ENCODE assay signal across 23 cellular contexts in genomic region chr5:177271113-177271512, GRCh38.
"Had no signal": no experiment of that assay in that cellular context is flagged by ENCODE, and none has a peak within 500 bp of the region (broad histone marks: within the 10 kb centered on the region; RNA-seq: fewer than 3 reads in every experiment).

No MANE protein-coding gene starts in this region.

- H3K4me3 ChIP-seq: body of pancreas, colonic mucosa, heart left ventricle, left ventricle myocardium inferior, ovary, psoas muscle, right atrium auricular region, tibial artery had no signal

- H3K9me3 Mint-ChIP-seq: activated naive CD4-positive, alpha-beta T cell treated with anti-CD3 and anti-CD28 coated beads for 36 hours; mesothelial cell of epicardium; natural killer cell; stimulated activated naive CD8-positive, alpha-beta T cell treated with anti-CD3 and anti-CD28 coated beads, Interleukin-15, Interleukin-2, amounts not matched to agents 100 ng/mL and 50 ng/mL, for 24 hours; T-helper 2 cell treated with Interferon-gamma antibody and Interleukin-4, amounts not matched to agents 5 μg/mL and 100 μg/mL, for 36 hours had no signal

- H3K9me3 ChIP-seq: body of pancreas, colonic mucosa, heart left ventricle, left ventricle myocardium inferior, ovary, psoas muscle, right atrium auricular region, tibial artery had no signal

- H3K27ac Mint-ChIP-seq: activated naive CD4-positive, alpha-beta T cell treated with anti-CD3 and anti-CD28 coated beads for 36 hours; stimulated activated naive CD8-positive, alpha-beta T cell treated with anti-CD3 and anti-CD28 coated beads, Interleukin-15, Interleukin-2, amounts not matched to agents 100 ng/mL and 50 ng/mL, for 24 hours; T-helper 2 cell treated with Interferon-gamma antibody and Interleukin-4, amounts not matched to agents 5 μg/mL and 100 μg/mL, for 36 hours had no signal

- DNase-seq: activated CD4-positive, alpha-beta T cell treated with anti-CD3 and anti-CD28 coated beads for 1 hour; activated CD4-positive, alpha-beta T cell treated with anti-CD3 and anti-CD28 coated beads, Interleukin-2, amount 50 U/mL, for 1 hour; activated naive CD4-positive, alpha-beta T cell treated with anti-CD3 and anti-CD28 coated beads for 36 hours; activated T-cell treated with anti-CD3 and anti-CD28 coated beads, Interleukin-2, amount 50 U/mL, for 1 hour; body of pancreas; central memory CD4-positive, alpha-beta T cell; colonic mucosa; heart left ventricle; left ventricle myocardium inferior; mammary epithelial cell; natural killer cell; ovary; psoas muscle; stimulated activated CD4-positive, alpha-beta T cell treated with anti-CD3 and anti-CD28 coated beads, Interleukin-12 subunit alpha, Interleukin-12 subunit beta, amount 100 ng/mL, for 4 hours; stimulated activated CD4-positive, alpha-beta T cell treated with anti-CD3 and anti-CD28 coated beads, Interleukin-4, amount 100 ng/mL, for 4 hours; tibial artery had no signal

- H3K27me3 ChIP-seq: body of pancreas, colonic mucosa, heart left ventricle, ovary, right atrium auricular region, tibial artery had no signal

- H3K36me3 ChIP-seq: ovary had no signal

- H3K27ac ChIP-seq: colonic mucosa, heart left ventricle, left ventricle myocardium inferior, ovary, psoas muscle, right atrium auricular region, tibial artery, VCaP had no signal

- FAIRE-seq: urothelium cell line had no signal

- H3K4me1 Mint-ChIP-seq: mesothelial cell of epicardium, natural killer cell had no signal

- H3K4me1 ChIP-seq: colonic mucosa, heart left ventricle, left ventricle myocardium inferior, psoas muscle, right atrium auricular region, tibial artery had no signal

- ATAC-seq: body of pancreas, heart left ventricle, natural killer cell, psoas muscle, SK-N-SH treated with all-trans-retinoic acid at 6 μM for 48 hours had no signal

- H3K27me3 Mint-ChIP-seq: stimulated activated naive CD8-positive, alpha-beta T cell treated with anti-CD3 and anti-CD28 coated beads, Interleukin-15, Interleukin-2, amounts not matched to agents 100 ng/mL and 50 ng/mL, for 24 hours had no signal

- H3K4me3 Mint-ChIP-seq: activated naive CD4-positive, alpha-beta T cell treated with anti-CD3 and anti-CD28 coated beads for 36 hours; mesothelial cell of epicardium; natural killer cell; stimulated activated naive CD8-positive, alpha-beta T cell treated with anti-CD3 and anti-CD28 coated beads, Interleukin-15, Interleukin-2, amounts not matched to agents 100 ng/mL and 50 ng/mL, for 24 hours; T-helper 2 cell treated with Interferon-gamma antibody and Interleukin-4, amounts not matched to agents 5 μg/mL and 100 μg/mL, for 36 hours had no signal

- H3K36me3 Mint-ChIP-seq: natural killer cell had no signal
